Comparison of ENCODE assay signal across 8 cellular contexts in the genomic region with DNA sequence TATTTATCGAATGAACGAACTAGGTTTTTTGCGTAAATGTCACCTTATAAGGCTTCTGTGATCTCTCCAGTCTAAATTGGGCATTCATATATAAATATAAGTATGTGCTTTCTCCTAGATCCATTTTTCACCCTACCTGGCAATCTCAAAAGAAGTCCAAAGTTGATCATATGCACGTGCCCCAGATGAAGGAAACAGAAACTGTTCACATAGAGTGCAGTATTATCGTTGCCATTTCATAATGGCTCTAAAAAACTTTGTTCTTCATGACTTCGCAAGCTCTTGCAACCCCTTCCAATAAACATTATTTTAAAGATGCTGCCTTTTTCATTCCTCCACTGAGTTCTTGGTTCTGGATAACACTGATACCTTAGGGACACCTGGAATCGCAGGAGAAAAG. TPM values are rescaled to one million over a fixed set of nuclear protein-coding genes. Genes with fewer than 3 reads are reported as not detected.
DNase-seq lines count a peak whose midpoint lies in the region; ATAC-seq and TF ChIP-seq lines count a peak whose summit lies in the region.

No MANE protein-coding gene starts in this region.

- H3K27me3 ChIP-seq in liver (ENCODE audit: control insufficient read depth in 4 of 4, insufficient read depth in 4 of 4, low read length in 3 of 4) (no peaks in the 10 kb centered on the region), thoracic aorta (replicated peaks; ENCODE audit: insufficient read depth) (no peaks in the 10 kb centered on the region)

- no peaks in the 10 kb centered on the region for H3K27me3 Mint-ChIP-seq in activated CD4-positive, alpha-beta T cell treated with anti-CD3 and anti-CD28 coated beads, Interleukin-2, amount 10 ng/mL, durations not matched to agents 24 days and 14 days

- peaks cover 6 to 30% (median 24%) of the 10 kb centered on the region in 4 donors for H3K4me1 ChIP-seq in liver (ENCODE audit: control insufficient read depth in 4 of 4, insufficient read depth in 4 of 4, low read length in 3 of 4)
- H3K4me1 ChIP-seq in thoracic aorta (ENCODE audit: control insufficient read depth in 1 of 2, low read depth in 2 of 2), result peaks cover 6 to 19% of the 10 kb centered on the region in 2 donors

- DNase-seq in activated CD4-positive, alpha-beta T cell treated with anti-CD3 and anti-CD28 coated beads, Interleukin-2, amount 10 ng/mL, durations not matched to agents 24 days and 14 days, result no peak
- DNase-seq in activated CD4-positive, alpha-beta T cell treated with anti-CD3 and anti-CD28 coated beads for 1 hour, result no peak
- DNase-seq in astrocyte of the cerebellum (ENCODE audit: low read depth) (no peak), thoracic aorta (ENCODE audit: low spot score) (no peak), UCSD-AML1 (lab: John Stamatoyannopoulos, UW; ENCODE audit: unreplicated experiment) (no peak), RPMI8226 (no peak)

- intact Hi-C loops in activated CD4-positive, alpha-beta T cell treated with anti-CD3 and anti-CD28 coated beads, Interleukin-2, amount 10 ng/mL, durations not matched to agents 24 days and 14 days (cut with micrococcal nuclease), result loop anchor here (1.0 to 5.0 kb wide), 4 partner anchors 235 to 740 kb away; a partner anchor contains a TSS

- H3K4me3 ChIP-seq in astrocyte of the cerebellum (ENCODE audit: low read depth, low read length) (peak overlapping the region; percentile 85), liver (ENCODE audit: low read depth in 1 of 3, low read length in 3 of 3) (peak overlapping the region; percentile 88 to 92 (median 91)), thoracic aorta (peak overlapping the region; percentile 97)

- in situ Hi-C loops in astrocyte of the cerebellum (cut with HindIII; ENCODE audit: low sequenced_read_pairs), result no loop called here

- H3K27ac Mint-ChIP-seq in activated CD4-positive, alpha-beta T cell treated with anti-CD3 and anti-CD28 coated beads, Interleukin-2, amount 10 ng/mL, durations not matched to agents 24 days and 14 days, result peak overlapping the region; percentile 94

- no peak for TF ChIP-seq RAD21 in liver (IDR thresholded peaks at IDR 0.05)

- peak overlapping the region; percentile 83 to 85 for H3K27ac ChIP-seq in liver (ENCODE audit: low read depth in 1 of 2, low read length in 2 of 2)
- peak overlapping the region; percentile 73 to 77 for H3K27ac ChIP-seq in thoracic aorta

- peak overlapping the region; percentile 99 for H3K4me3 Mint-ChIP-seq in activated CD4-positive, alpha-beta T cell treated with anti-CD3 and anti-CD28 coated beads, Interleukin-2, amount 10 ng/mL, durations not matched to agents 24 days and 14 days

- 22% methylated on average over 7 of the region's 7 CpGs for WGBS in liver

- peak overlapping the region; percentile 93 to 95 for H3K9ac ChIP-seq in liver (ENCODE audit: low read depth in 1 of 2, low read length in 2 of 2)

- no peaks in the 10 kb centered on the region for H3K9me3 ChIP-seq in liver (ENCODE audit: control insufficient read depth in 4 of 4, low read length in 3 of 4)
- H3K9me3 ChIP-seq in thoracic aorta, result no peaks in the 10 kb centered on the region

- no peak for ATAC-seq in thoracic aorta (ENCODE audit: insufficient number of reproducible peaks, low FRiP score, low read depth)
- no peak for ATAC-seq in GM21717 (IDR thresholded peaks at IDR 0.05; ENCODE audit: unreplicated experiment)

- peaks cover 15% of the 10 kb centered on the region for H3K4me1 Mint-ChIP-seq in activated CD4-positive, alpha-beta T cell treated with anti-CD3 and anti-CD28 coated beads, Interleukin-2, amount 10 ng/mL, durations not matched to agents 24 days and 14 days

- no peaks in the 10 kb centered on the region for H3K9me3 Mint-ChIP-seq in activated CD4-positive, alpha-beta T cell treated with anti-CD3 and anti-CD28 coated beads, Interleukin-2, amount 10 ng/mL, durations not matched to agents 24 days and 14 days

- H3K36me3 Mint-ChIP-seq in activated CD4-positive, alpha-beta T cell treated with anti-CD3 and anti-CD28 coated beads, Interleukin-2, amount 10 ng/mL, durations not matched to agents 24 days and 14 days (ENCODE audit: low read depth), result peaks cover 3% of the 10 kb centered on the region

- TF ChIP-seq CTCF in astrocyte of the cerebellum (IDR thresholded peaks at IDR 0.05; ENCODE audit: low read depth, low read length, missing control alignments), result no peak
- TF ChIP-seq CTCF in liver (IDR thresholded peaks at IDR 0.05; ENCODE audit: low read depth, low read length, missing input control), result no peak
- no peak for TF ChIP-seq CTCF in thoracic aorta (IDR thresholded peaks at IDR 0.05)

- H3K36me3 ChIP-seq in liver (ENCODE audit: control insufficient read depth in 4 of 4, insufficient read depth in 3 of 4, low read depth in 1 of 4, low read length in 3 of 4) (peaks cover 0 to 5% (median 0%) of the 10 kb centered on the region in 4 donors), thoracic aorta (no peaks in the 10 kb centered on the region)

TF ChIP-seq in liver, 16 proteins besides CTCF, POLR2A, EP300 and RAD21:
- TF ChIP-seq, protein P1, sequence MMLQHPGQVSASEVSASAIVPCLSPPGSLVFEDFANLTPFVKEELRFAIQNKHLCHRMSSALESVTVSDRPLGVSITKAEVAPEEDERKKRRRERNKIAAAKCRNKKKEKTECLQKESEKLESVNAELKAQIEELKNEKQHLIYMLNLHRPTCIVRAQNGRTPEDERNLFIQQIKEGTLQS (IDR thresholded peaks at IDR 0.05), result no peak
- TF ChIP-seq HNF4G (IDR thresholded peaks at IDR 0.05), result no peak
- no peak for TF ChIP-seq EGR1 (IDR thresholded peaks at IDR 0.05; ENCODE audit: low read depth in 2 of 2)
- TF ChIP-seq, protein P2, sequence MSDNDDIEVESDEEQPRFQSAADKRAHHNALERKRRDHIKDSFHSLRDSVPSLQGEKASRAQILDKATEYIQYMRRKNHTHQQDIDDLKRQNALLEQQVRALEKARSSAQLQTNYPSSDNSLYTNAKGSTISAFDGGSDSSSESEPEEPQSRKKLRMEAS (IDR thresholded peaks at IDR 0.05), result no peak
- no peak for TF ChIP-seq FOXA2 (IDR thresholded peaks at IDR 0.05)

RNA-seq across cellular contexts. Expression of a gene that starts 0.7 kb away (rescaled TPM):
- 23.6 and 24.4 TPM in 2 replicates for total RNA-seq in activated CD4-positive, alpha-beta T cell treated with anti-CD3 and anti-CD28 coated beads, Interleukin-2, amount 10 ng/mL, durations not matched to agents 24 days and 14 days
- total RNA-seq in liver, result 10 to 100 TPM in 1 of 2 donors, 1 to 10 TPM in 1; 9.4 to 15.8 TPM
- 10 to 100 TPM; 11.2 to 16.4 TPM for polyA plus RNA-seq in liver
- total RNA-seq in thoracic aorta, result 10 to 100 TPM; 22.6 TPM

RNA-seq across cellular contexts. Expression of a gene that starts 0.8 kb away (rescaled TPM):
- 17.5 and 22.0 TPM in 2 replicates for total RNA-seq in activated CD4-positive, alpha-beta T cell treated with anti-CD3 and anti-CD28 coated beads, Interleukin-2, amount 10 ng/mL, durations not matched to agents 24 days and 14 days
- total RNA-seq in liver (1 to 10 TPM; 7.1 to 8.7 TPM), thoracic aorta (1 to 10 TPM; 6.6 to 6.9 TPM)
- polyA plus RNA-seq in liver, result 1 to 10 TPM; 1.2 to 1.5 TPM
